Comparison of ENCODE assay signal across 30 cellular contexts in genomic region chr18:6009751-6010150, GRCh38.
DNase-seq lines count a peak whose midpoint lies in the region; ATAC-seq and TF ChIP-seq lines count a peak whose summit lies in the region.
"Had no signal": no experiment of that assay in that cellular context is flagged by ENCODE, and none has a peak within 500 bp of the region (broad histone marks: within the 10 kb centered on the region; RNA-seq: fewer than 3 reads in every experiment).

No MANE protein-coding gene starts in this region.

- no peaks in the 10 kb centered on the region for H3K9me3 Mint-ChIP-seq in MCF 10A (ENCODE audit: unreplicated experiment)
- H3K9me3 Mint-ChIP-seq: activated CD8-positive, alpha-beta T cell treated with anti-CD3 and anti-CD28 coated beads for 36 hours; activated naive CD4-positive, alpha-beta T cell treated with anti-CD3 and anti-CD28 coated beads, Interleukin-2, amount 50 U/mL, for 24 hours; central memory CD8-positive, alpha-beta T cell; dendritic cell treated with granulocyte-macrophage colony-stimulating factor and Interleukin-4, amounts not matched to agents 40 ng/mL and 50 ng/mL, for 4 days had no signal

- H3K4me3 ChIP-seq in choroid plexus epithelial cell (ENCODE audit: low read depth, low read length), result no peak overlapping the region
- H3K4me3 ChIP-seq: ovary, transverse colon had no signal

- CTCF ChIA-PET in MCF 10A (lab: Yijun Ruan, JAX), result no interaction called here

- H3K27ac Mint-ChIP-seq in MCF 10A (ENCODE audit: low read depth, unreplicated experiment), result no peak overlapping the region
- H3K27ac Mint-ChIP-seq: activated CD4-positive, alpha-beta T cell treated with anti-CD3 and anti-CD28 coated beads for 36 hours; activated CD8-positive, alpha-beta T cell treated with anti-CD3 and anti-CD28 coated beads for 36 hours; activated naive CD4-positive, alpha-beta T cell treated with anti-CD3 and anti-CD28 coated beads, Interleukin-2, amount 50 U/mL, for 24 hours; activated T-helper 2 cell treated with anti-CD3 and anti-CD28 coated beads, Interferon-gamma antibody, Interleukin-2, Interleukin-4, amounts not matched to agents 10 μg/mL and 5 μg/mL and 100 μg/mL, durations not matched to agents 14 hours and 24 hours and 36 hours; dendritic cell treated with granulocyte-macrophage colony-stimulating factor and Interleukin-4, amounts not matched to agents 40 ng/mL and 50 ng/mL, for 4 days; endodermal cell; IgD-negative memory B cell; immature natural killer cell; stimulated activated memory B cell treated with anti-CD40 and anti-IgM and Interleukin-4, amounts not matched to agents 10 μg/mL and 1 μg/mL and 100 μg/mL, for 72 hours had no signal

- no TSS peak for BruUV-seq in MCF 10A (replicated peaks; lab: Mats Ljungman, UMichigan)

- no peaks in the 10 kb centered on the region for H3K36me3 Mint-ChIP-seq in MCF 10A (ENCODE audit: insufficient read depth, unreplicated experiment)
- H3K36me3 Mint-ChIP-seq: activated naive CD4-positive, alpha-beta T cell treated with anti-CD3 and anti-CD28 coated beads, Interleukin-2, amount 50 U/mL, for 24 hours; IgD-negative memory B cell had no signal

- intact Hi-C loops in MCF 10A (cut with micrococcal nuclease), result no loop called here

- TF ChIP-seq CTCF in choroid plexus epithelial cell (conservative IDR thresholded peaks at IDR 0.05; ENCODE audit: low read depth, low read length) (no peak), omental fat pad (IDR thresholded peaks at IDR 0.05) (no peak), MCF 10A (IDR thresholded peaks at IDR 0.05; ENCODE audit: unreplicated experiment) (no peak)

- POLR2A ChIA-PET in MCF 10A (lab: Yijun Ruan, JAX), result no interaction called here

- H3K27me3 Mint-ChIP-seq in MCF 10A (ENCODE audit: insufficient read depth, unreplicated experiment), result no peaks in the 10 kb centered on the region
- H3K27me3 Mint-ChIP-seq: activated CD4-positive, alpha-beta T cell treated with anti-CD3 and anti-CD28 coated beads for 36 hours; activated naive CD4-positive, alpha-beta T cell treated with anti-CD3 and anti-CD28 coated beads, Interleukin-2, amount 50 U/mL, for 24 hours; central memory CD8-positive, alpha-beta T cell; dendritic cell treated with granulocyte-macrophage colony-stimulating factor and Interleukin-4, amounts not matched to agents 40 ng/mL and 50 ng/mL, for 4 days; IgD-negative memory B cell; stimulated activated memory B cell treated with anti-CD40 and anti-IgM and Interleukin-4, amounts not matched to agents 10 μg/mL and 1 μg/mL and 100 μg/mL, for 72 hours had no signal

- peak; percentile 8 for DNase-seq in HT1080 (ENCODE audit: low read depth)
- DNase-seq in choroid plexus epithelial cell (ENCODE audit: low read depth), result peak; percentile 48
- DNase-seq in omental fat pad (ENCODE audit: low spot score), result no peak
- DNase-seq in SKM-1 treated with dmso at 0.1 percent for 144 hours (lab: John Stamatoyannopoulos, UW; ENCODE audit: unreplicated experiment), result no peak
- no peak for DNase-seq in MCF 10A (ENCODE audit: unreplicated experiment)
- no peak for DNase-seq in inferior parietal cortex (ENCODE audit: extremely low spot score)
- DNase-seq: activated CD4-positive, alpha-beta T cell treated with anti-CD3 and anti-CD28 coated beads for 36 hours; activated CD8-positive, alpha-beta memory T cell treated with anti-CD3 and anti-CD28 coated beads, Interleukin-2, amount 50 U/mL, for 48 hours; activated CD8-positive, alpha-beta T cell treated with anti-CD3 and anti-CD28 coated beads for 36 hours; aorta; C1 segment of cervical spinal cord; COR-L47; endodermal cell; hypothalamus; immature natural killer cell; mammary epithelial cell; NCI-H1048; NCI-H2171; NCI-H524; transverse colon had no signal

- no peak overlapping the region for H3K4me3 Mint-ChIP-seq in MCF 10A (ENCODE audit: unreplicated experiment)
- H3K4me3 Mint-ChIP-seq: activated CD4-positive, alpha-beta T cell treated with anti-CD3 and anti-CD28 coated beads for 36 hours; activated CD8-positive, alpha-beta T cell treated with anti-CD3 and anti-CD28 coated beads for 36 hours; activated naive CD4-positive, alpha-beta T cell treated with anti-CD3 and anti-CD28 coated beads, Interleukin-2, amount 50 U/mL, for 24 hours; central memory CD8-positive, alpha-beta T cell; dendritic cell treated with granulocyte-macrophage colony-stimulating factor and Interleukin-4, amounts not matched to agents 40 ng/mL and 50 ng/mL, for 4 days; endodermal cell; IgD-negative memory B cell; immature natural killer cell; stimulated activated memory B cell treated with anti-CD40 and anti-IgM and Interleukin-4, amounts not matched to agents 10 μg/mL and 1 μg/mL and 100 μg/mL, for 72 hours had no signal

- no peaks in the 10 kb centered on the region for H3K4me1 Mint-ChIP-seq in MCF 10A (ENCODE audit: insufficient read depth, unreplicated experiment)
- H3K4me1 Mint-ChIP-seq: activated naive CD4-positive, alpha-beta T cell treated with anti-CD3 and anti-CD28 coated beads, Interleukin-2, amount 50 U/mL, for 24 hours; immature natural killer cell had no signal

- ATAC-seq in SK-N-SH treated with all-trans-retinoic acid at 6 μM for 48 hours (no peak), omental fat pad (ENCODE audit: low FRiP score) (peak; percentile 53)
- ATAC-seq: activated CD4-positive, alpha-beta T cell treated with anti-CD3 and anti-CD28 coated beads for 36 hours; activated CD8-positive, alpha-beta T cell treated with anti-CD3 and anti-CD28 coated beads for 36 hours; esophagus mucosa; Right ventricle myocardium inferior had no signal

TF ChIP-seq in SK-N-SH treated with all-trans-retinoic acid at 6 μM for 48 hours, 23 proteins besides CTCF, POLR2A, EP300 and RAD21:
- TF ChIP-seq ZFP30 (CRISPR knock-in tag; IDR thresholded peaks at IDR 0.05) (no peak), PPARA (CRISPR knock-in tag; IDR thresholded peaks at IDR 0.05; ENCODE audit: borderline replicate concordance) (no peak), ARNTL (CRISPR knock-in tag; IDR thresholded peaks at IDR 0.05; ENCODE audit: borderline replicate concordance, low read depth) (no peak), CSDC2 (CRISPR knock-in tag; IDR thresholded peaks at IDR 0.05) (no peak), BACH2 (CRISPR knock-in tag; IDR thresholded peaks at IDR 0.05; ENCODE audit: borderline replicate concordance) (no peak), ISL1 (CRISPR knock-in tag; IDR thresholded peaks at IDR 0.05) (peak; percentile 59), PATZ1 (CRISPR knock-in tag; IDR thresholded peaks at IDR 0.05; ENCODE audit: borderline replicate concordance) (no peak)
TF ChIP-seq in SK-N-SH treated with all-trans-retinoic acid at 6 μM for 48 hours: peak in this region for 1.

Comparison
In these comparisons a context has a peak if more than half of its experiments do, and no peak if none do; other contexts are left out.
1. DNase-seq: peak in HT1080 (single experiment) and choroid plexus epithelial cell (single experiment); none in omental fat pad (single experiment), SKM-1 treated with dmso at 0.1 percent for 144 hours (single experiment), MCF 10A (single experiment) and inferior parietal cortex (single experiment).